ENCODE assay signal across 11 cellular contexts in genomic region chr4:153450545-153450917, GRCh38. TPM values are rescaled to one million over a fixed set of nuclear protein-coding genes. Genes with fewer than 3 reads are reported as not detected.
A peak's percentile ranks its signal among the peaks of the same experiment; 100 is the strongest.
DNase-seq lines count a peak whose midpoint lies in the region; ATAC-seq lines count a peak whose summit lies in the region.
"Had no signal": no experiment of that assay in that cellular context is flagged by ENCODE, and none has a peak within 500 bp of the region (broad histone marks: within the 10 kb centered on the region; RNA-seq: fewer than 3 reads in every experiment).

No MANE protein-coding gene starts in this region.

- DNase-seq in activated CD4-positive, alpha-beta T cell treated with anti-CD3 and anti-CD28 coated beads, Interleukin-2, amount 10 ng/mL, durations not matched to agents 7 days and 5 days = peak; percentile 33
- DNase-seq in activated CD4-positive, alpha-beta T cell treated with anti-CD3 and anti-CD28 coated beads, Interleukin-2, amount 50 U/mL, for 4 hours = no peak
- no peak for DNase-seq in activated naive CD8-positive, alpha-beta T cell treated with anti-CD3 and anti-CD28 coated beads, Interleukin-2, amount 10 ng/mL, durations not matched to agents 7 days and 5 days
- no peak for DNase-seq in stimulated activated naive B cell treated with anti-CD40 and anti-IgM and Interleukin-4, amounts not matched to agents 10 μg/mL and 1 μg/mL and 100 μg/mL, for 72 hours
- no peak for DNase-seq in DMS53 (lab: John Stamatoyannopoulos, UW)
- no peak for DNase-seq in DMS53 treated with DMSO at 0.1 percent for 48 hours (lab: John Stamatoyannopoulos, UW; ENCODE audit: unreplicated experiment)
- DNase-seq in stimulated activated CD4-positive, alpha-beta T cell treated with anti-CD3 and anti-CD28 coated beads, Interleukin-2, amount 100 ng/mL, for 48 hours = no peak
- DNase-seq: cerebellar nuclear complex, EL, testis had no signal

- ATAC-seq in activated naive CD8-positive, alpha-beta T cell treated with anti-CD3 and anti-CD28 coated beads, Interleukin-2, amount 10 ng/mL, durations not matched to agents 7 days and 5 days (ENCODE audit: low read depth) = peak; percentile 91
- ATAC-seq in stimulated activated naive B cell treated with anti-CD40 and anti-IgM and Interleukin-4, amounts not matched to agents 10 μg/mL and 1 μg/mL and 100 μg/mL, for 72 hours (replicated peaks) = peak in 1 of 2 donors; percentile 59

- H3K36me3 Mint-ChIP-seq in activated CD4-positive, alpha-beta T cell treated with anti-CD3 and anti-CD28 coated beads, Interleukin-2, amount 10 ng/mL, durations not matched to agents 7 days and 5 days (ENCODE audit: low read depth) = peaks cover 1% of the 10 kb centered on the region
- no peaks in the 10 kb centered on the region for H3K36me3 Mint-ChIP-seq in IgD-negative memory B cell
- H3K36me3 Mint-ChIP-seq in activated naive CD8-positive, alpha-beta T cell treated with anti-CD3 and anti-CD28 coated beads, Interleukin-2, amount 10 ng/mL, durations not matched to agents 7 days and 5 days = no peaks in the 10 kb centered on the region
- no peaks in the 10 kb centered on the region for H3K36me3 Mint-ChIP-seq in stimulated activated naive B cell treated with anti-CD40 and anti-IgM and Interleukin-4, amounts not matched to agents 10 μg/mL and 1 μg/mL and 100 μg/mL, for 72 hours

- H3K4me3 Mint-ChIP-seq in activated CD4-positive, alpha-beta T cell treated with anti-CD3 and anti-CD28 coated beads, Interleukin-2, amount 10 ng/mL, durations not matched to agents 7 days and 5 days = peak overlapping the region; percentile 66
- H3K4me3 Mint-ChIP-seq in IgD-negative memory B cell = peak overlapping the region in 1 of 4 donors; percentile 82
- H3K4me3 Mint-ChIP-seq in activated naive CD8-positive, alpha-beta T cell treated with anti-CD3 and anti-CD28 coated beads, Interleukin-2, amount 10 ng/mL, durations not matched to agents 7 days and 5 days = peak overlapping the region; percentile 83
- H3K4me3 Mint-ChIP-seq in stimulated activated naive B cell treated with anti-CD40 and anti-IgM and Interleukin-4, amounts not matched to agents 10 μg/mL and 1 μg/mL and 100 μg/mL, for 72 hours = peak overlapping the region; percentile 50 to 56

- peak overlapping the region; percentile 91 for H3K27ac Mint-ChIP-seq in activated CD4-positive, alpha-beta T cell treated with anti-CD3 and anti-CD28 coated beads, Interleukin-2, amount 10 ng/mL, durations not matched to agents 7 days and 5 days
- peak overlapping the region in 2 of 3 donors; percentile 11 to 18 for H3K27ac Mint-ChIP-seq in IgD-negative memory B cell
- peak overlapping the region; percentile 88 for H3K27ac Mint-ChIP-seq in activated naive CD8-positive, alpha-beta T cell treated with anti-CD3 and anti-CD28 coated beads, Interleukin-2, amount 10 ng/mL, durations not matched to agents 7 days and 5 days
- H3K27ac Mint-ChIP-seq in stimulated activated naive B cell treated with anti-CD40 and anti-IgM and Interleukin-4, amounts not matched to agents 10 μg/mL and 1 μg/mL and 100 μg/mL, for 72 hours = peak overlapping the region; percentile 93

- CTCF ChIA-PET in activated CD4-positive, alpha-beta T cell treated with anti-CD3 and anti-CD28 coated beads, Interleukin-2, amount 10 ng/mL, durations not matched to agents 7 days and 5 days (lab: Charles Lee) = interaction anchor here (0.6 kb wide), 1 partner anchor 149 kb away, joined by 5 read pairs; no protein-coding TSS in a partner anchor

- H3K9me3 Mint-ChIP-seq in activated CD4-positive, alpha-beta T cell treated with anti-CD3 and anti-CD28 coated beads, Interleukin-2, amount 10 ng/mL, durations not matched to agents 7 days and 5 days = no peaks in the 10 kb centered on the region
- H3K9me3 Mint-ChIP-seq in IgD-negative memory B cell = no peaks in the 10 kb centered on the region
- H3K9me3 Mint-ChIP-seq in activated naive CD8-positive, alpha-beta T cell treated with anti-CD3 and anti-CD28 coated beads, Interleukin-2, amount 10 ng/mL, durations not matched to agents 7 days and 5 days = no peaks in the 10 kb centered on the region
- no peaks in the 10 kb centered on the region for H3K9me3 Mint-ChIP-seq in stimulated activated naive B cell treated with anti-CD40 and anti-IgM and Interleukin-4, amounts not matched to agents 10 μg/mL and 1 μg/mL and 100 μg/mL, for 72 hours

- H3K27me3 Mint-ChIP-seq in activated CD4-positive, alpha-beta T cell treated with anti-CD3 and anti-CD28 coated beads, Interleukin-2, amount 10 ng/mL, durations not matched to agents 7 days and 5 days = no peaks in the 10 kb centered on the region
- H3K27me3 Mint-ChIP-seq in IgD-negative memory B cell = no peaks in the 10 kb centered on the region
- no peaks in the 10 kb centered on the region for H3K27me3 Mint-ChIP-seq in activated naive CD8-positive, alpha-beta T cell treated with anti-CD3 and anti-CD28 coated beads, Interleukin-2, amount 10 ng/mL, durations not matched to agents 7 days and 5 days
- no peaks in the 10 kb centered on the region for H3K27me3 Mint-ChIP-seq in stimulated activated naive B cell treated with anti-CD40 and anti-IgM and Interleukin-4, amounts not matched to agents 10 μg/mL and 1 μg/mL and 100 μg/mL, for 72 hours

- POLR2A ChIA-PET in activated CD4-positive, alpha-beta T cell treated with anti-CD3 and anti-CD28 coated beads, Interleukin-2, amount 10 ng/mL, durations not matched to agents 7 days and 5 days (lab: Charles Lee) = no interaction called here
- POLR2A ChIA-PET in activated naive CD8-positive, alpha-beta T cell treated with anti-CD3 and anti-CD28 coated beads, Interleukin-2, amount 10 ng/mL, durations not matched to agents 7 days and 5 days (lab: Charles Lee) = interaction anchor here (1.0 to 3.7 kb wide), 2 partner anchors 16 to 72 kb away, joined by 3 to 32 read pairs; partner anchors contain the start of gene TMEM131L

- peaks cover 36% of the 10 kb centered on the region for H3K4me1 Mint-ChIP-seq in activated CD4-positive, alpha-beta T cell treated with anti-CD3 and anti-CD28 coated beads, Interleukin-2, amount 10 ng/mL, durations not matched to agents 7 days and 5 days
- peaks cover 10 to 16% (median 12%) of the 10 kb centered on the region in 3 donors for H3K4me1 Mint-ChIP-seq in IgD-negative memory B cell
- peaks cover 25% of the 10 kb centered on the region for H3K4me1 Mint-ChIP-seq in activated naive CD8-positive, alpha-beta T cell treated with anti-CD3 and anti-CD28 coated beads, Interleukin-2, amount 10 ng/mL, durations not matched to agents 7 days and 5 days
- H3K4me1 Mint-ChIP-seq in stimulated activated naive B cell treated with anti-CD40 and anti-IgM and Interleukin-4, amounts not matched to agents 10 μg/mL and 1 μg/mL and 100 μg/mL, for 72 hours = peaks cover 14 to 32% of the 10 kb centered on the region in 2 donors

RNA-seq across cellular contexts. Expression of gene TMEM131L, which starts 15.6 kb away (rescaled TPM):
- total RNA-seq in activated CD4-positive, alpha-beta T cell treated with anti-CD3 and anti-CD28 coated beads, Interleukin-2, amount 10 ng/mL, durations not matched to agents 7 days and 5 days = 10 to 100 TPM; 49.3 to 56.0 TPM
- 48.4 TPM for polyA plus RNA-seq in IgD-negative memory B cell
- total RNA-seq in activated naive CD8-positive, alpha-beta T cell treated with anti-CD3 and anti-CD28 coated beads, Interleukin-2, amount 10 ng/mL, durations not matched to agents 7 days and 5 days = 10 to 100 TPM; 51.8 to 57.2 TPM

Comparison
In these comparisons a context has a peak if more than half of its experiments do, and no peak if none do; other contexts are left out.
1. H3K27ac Mint-ChIP-seq: peak in every context shown above with its lines; median percentile 93 in stimulated activated naive B cell treated with anti-CD40 and anti-IgM and Interleukin-4, amounts not matched to agents 10 μg/mL and 1 μg/mL and 100 μg/mL, for 72 hours; 91 in activated CD4-positive, alpha-beta T cell treated with anti-CD3 and anti-CD28 coated beads, Interleukin-2, amount 10 ng/mL, durations not matched to agents 7 days and 5 days; 88 in activated naive CD8-positive, alpha-beta T cell treated with anti-CD3 and anti-CD28 coated beads, Interleukin-2, amount 10 ng/mL, durations not matched to agents 7 days and 5 days; 14 in IgD-negative memory B cell.